Comparison of ENCODE assay signal across 8 cellular contexts in the genomic region with DNA sequence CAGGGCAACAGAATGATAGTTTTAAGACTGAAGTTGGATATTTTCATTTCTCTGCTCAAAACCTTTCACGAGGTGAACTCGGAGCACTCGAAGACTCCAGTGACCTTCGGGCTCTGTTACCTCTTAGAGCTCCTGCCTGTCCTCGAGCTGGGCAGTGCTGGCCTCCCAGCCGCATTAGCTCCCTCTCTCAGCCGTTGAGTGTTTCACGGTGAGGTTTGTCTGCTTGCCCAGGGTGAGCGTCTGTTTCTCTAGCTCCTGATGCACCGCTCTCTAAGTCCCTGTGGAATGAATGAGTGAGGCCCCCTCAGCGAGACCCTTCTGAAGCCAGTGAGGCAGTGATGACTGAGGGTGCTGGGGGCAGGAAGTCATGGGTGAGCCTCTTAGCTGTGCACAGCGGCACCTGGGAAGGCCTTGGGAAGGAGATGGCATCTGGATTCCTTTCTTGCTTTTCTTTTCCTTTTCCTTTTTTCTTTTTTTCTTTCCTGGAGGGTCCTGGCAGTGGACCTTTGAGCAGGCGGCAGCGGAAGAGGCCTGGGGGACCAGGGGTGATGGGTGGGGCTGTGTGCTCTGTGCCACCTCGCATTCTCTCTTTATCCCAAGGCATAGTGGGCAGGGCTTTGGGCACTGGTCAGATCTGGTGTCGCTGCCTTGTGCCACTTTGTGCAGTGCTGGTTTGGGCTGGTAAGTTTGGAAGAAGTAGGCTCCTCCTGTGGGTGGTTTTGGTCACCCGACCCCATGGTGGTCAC. TPM values are rescaled to one million over a fixed set of nuclear protein-coding genes. Genes with fewer than 3 reads are reported as not detected.
DNase-seq lines count a peak whose midpoint lies in the region; ATAC-seq and TF ChIP-seq lines count a peak whose summit lies in the region.
"Had no signal": no experiment of that assay in that cellular context is flagged by ENCODE, and none has a peak within 500 bp of the region (broad histone marks: within the 10 kb centered on the region; RNA-seq: fewer than 3 reads in every experiment).

No MANE protein-coding gene starts in this region.

- H3K36me3 Mint-ChIP-seq in effector memory CD8-positive, alpha-beta T cell (ENCODE audit: insufficient read depth) = peaks cover 15% of the 10 kb centered on the region

- peak overlapping the region in 1 of 2 donors; percentile 33 for H3K27ac Mint-ChIP-seq in effector memory CD8-positive, alpha-beta T cell

- no peak for TF ChIP-seq CTCF in GM12864 (IDR thresholded peaks at IDR 0.05; ENCODE audit: low read depth, low read length, missing control alignments)
- TF ChIP-seq CTCF in NB4 (IDR thresholded peaks at IDR 0.05; ENCODE audit: low read depth, low read length) = no peak
- TF ChIP-seq CTCF in osteoblast (IDR thresholded peaks at IDR 0.05; ENCODE audit: extremely low read depth, low read depth, low read length) = no peak

- no peaks in the 10 kb centered on the region for H3K9me3 Mint-ChIP-seq in effector memory CD8-positive, alpha-beta T cell

- no peak for TF ChIP-seq POLR2A in NB4 (IDR thresholded peaks at IDR 0.05; ENCODE audit: extremely low read depth, insufficient read length)

- no peak overlapping the region for H2AFZ ChIP-seq in osteoblast (ENCODE audit: low read length)

- H3K4me1 ChIP-seq in osteoblast (ENCODE audit: insufficient read depth, low read length) = peaks cover 19% of the 10 kb centered on the region

- H3K4me1 Mint-ChIP-seq in effector memory CD8-positive, alpha-beta T cell (ENCODE audit: low read depth in 2 of 2) = peaks cover 41 to 42% of the 10 kb centered on the region in 2 donors

- no peak overlapping the region for H3K27ac ChIP-seq in osteoblast (ENCODE audit: low read depth, low read length)

- H3K36me3 ChIP-seq in osteoblast (ENCODE audit: insufficient read depth, low read length) = peaks cover 19% of the 10 kb centered on the region

- no peaks in the 10 kb centered on the region for H3K9me3 ChIP-seq in osteoblast (ENCODE audit: low read depth, low read length)

- no peaks in the 10 kb centered on the region for H3K27me3 Mint-ChIP-seq in effector memory CD8-positive, alpha-beta T cell

- DNase-seq in GM12864 (ENCODE audit: low read depth) = no peak
- DNase-seq in NB4 (ENCODE audit: low read depth) = no peak
- no peak for DNase-seq in effector memory CD8-positive, alpha-beta T cell
- DNase-seq in osteoblast (ENCODE audit: insufficient read length, low spot score, missing footprints) = peak; percentile 77
- DNase-seq in NCI-H748 (lab: John Stamatoyannopoulos, UW; ENCODE audit: unreplicated experiment) = no peak
- no peak for DNase-seq in DMS53 (lab: John Stamatoyannopoulos, UW)
- DNase-seq: anterior cingulate cortex had no signal

- peak overlapping the region; percentile 20 for H3K4me3 ChIP-seq in GM12864 (ENCODE audit: low read depth, low read length)
- peak overlapping the region; percentile 97 for H3K4me3 ChIP-seq in NB4 (ENCODE audit: low read depth, low read length)
- no peak overlapping the region for H3K4me3 ChIP-seq in osteoblast (ENCODE audit: insufficient read depth, low read length)

- H4K20me1 ChIP-seq in osteoblast (ENCODE audit: insufficient read depth, low read length) = peaks cover 15% of the 10 kb centered on the region

- H3K27me3 ChIP-seq in osteoblast (ENCODE audit: insufficient read depth, low read length) = peaks cover 7% of the 10 kb centered on the region

- peaks cover 63% of the 10 kb centered on the region for H3K79me2 ChIP-seq in osteoblast (ENCODE audit: insufficient read depth, low read length)

- no peak for ATAC-seq in effector memory CD8-positive, alpha-beta T cell (replicated peaks)
- no peak for ATAC-seq in GM18502 (IDR thresholded peaks at IDR 0.05; ENCODE audit: poor library complexity, unreplicated experiment)

- H3K4me3 Mint-ChIP-seq in effector memory CD8-positive, alpha-beta T cell = peak overlapping the region; percentile 94 to 98

- H3K4me2 ChIP-seq in osteoblast (ENCODE audit: insufficient read depth, low read length) = peak overlapping the region; percentile 98

RNA-seq across cellular contexts. Expression of gene PSMG4, which starts 2.2 kb away (rescaled TPM):
- 19.4 and 24.6 TPM in 2 replicates for total RNA-seq in osteoblast

RNA-seq across cellular contexts. Expression of gene TUBB2B, which starts 33.5 kb away (rescaled TPM):
- 5.6 and 9.0 TPM in 2 replicates for total RNA-seq in osteoblast
